ENCODE assay signal across 1 cellular context in genomic region chr3:184693011-184693975, GRCh38.
TF ChIP-seq lines count a peak whose summit lies in the region.

No MANE protein-coding gene starts in this region.

TF ChIP-seq in endothelial cell of umbilical vein, 7 proteins besides CTCF, POLR2A, EP300 and RAD21 (continued from another document):
- TF ChIP-seq MYC (IDR thresholded peaks at IDR 0.05; ENCODE audit: low read depth, low read length) = no peak
- TF ChIP-seq EZH2 (IDR thresholded peaks at IDR 0.05; ENCODE audit: borderline replicate concordance, low read depth, low read length, severe bottlenecking) = no peak
- no peak for TF ChIP-seq FOS (IDR thresholded peaks at IDR 0.05; ENCODE audit: borderline replicate concordance, insufficient read depth, low read length)
- no peak for TF ChIP-seq GATA2 (IDR thresholded peaks at IDR 0.05; ENCODE audit: insufficient read depth, insufficient read length, low read depth, low read length)
- no peak for TF ChIP-seq JUN (IDR thresholded peaks at IDR 0.05; ENCODE audit: borderline replicate concordance, insufficient read depth, insufficient read length, low read depth)
- no peak for TF ChIP-seq POLR2AphosphoS5 (IDR thresholded peaks at IDR 0.05; ENCODE audit: insufficient read depth, low read depth, low read length)
